Comparison of ENCODE assay signal across 8 cellular contexts in genomic region chr7:141072548-141073172, GRCh38. TPM values are rescaled to one million over a fixed set of nuclear protein-coding genes. Genes with fewer than 3 reads are reported as not detected.
DNase-seq lines count a peak whose midpoint lies in the region; ATAC-seq and TF ChIP-seq lines count a peak whose summit lies in the region.

No MANE protein-coding gene starts in this region.

- intact Hi-C loops in natural killer cell (cut with micrococcal nuclease) = no loop called here

- ATAC-seq in natural killer cell = peak in 1 of 3 donors; percentile 28
- no peak for ATAC-seq in HG02885 (IDR thresholded peaks at IDR 0.05; ENCODE audit: poor library complexity, unreplicated experiment)
- no peak for ATAC-seq in GM21381 (IDR thresholded peaks at IDR 0.05; ENCODE audit: unreplicated experiment)

- no peaks in the 10 kb centered on the region for H3K9me3 Mint-ChIP-seq in natural killer cell

- H3K4me3 ChIP-seq in fibroblast of pulmonary artery (replicated peaks; ENCODE audit: low read depth, low read length) = peak overlapping the region; percentile 34

- no peak overlapping the region for H3K27ac Mint-ChIP-seq in natural killer cell

- H3K4me1 Mint-ChIP-seq in natural killer cell = peaks cover 20 to 25% of the 10 kb centered on the region in 2 donors

- no peaks in the 10 kb centered on the region for H3K36me3 Mint-ChIP-seq in natural killer cell

- peaks cover 42 to 43% of the 10 kb centered on the region in 2 donors for H3K27me3 Mint-ChIP-seq in natural killer cell (ENCODE audit: low read depth in 2 of 2)

- DNase-seq in GM03348 (ENCODE audit: low spot score) = peak; percentile 78
- DNase-seq in NCI-H146 treated with DMSO at 0.1 percent for 48 hours (lab: John Stamatoyannopoulos, UW; ENCODE audit: unreplicated experiment) = peak; percentile 58
- DNase-seq in activated T-cell treated with anti-CD3 and anti-CD28 coated beads, Interleukin-2, amount 50 U/mL, for 48 hours = peak; percentile 44 to 61
- DNase-seq in fibroblast of pulmonary artery (ENCODE audit: low read depth) = peak; percentile 57
- DNase-seq in natural killer cell = no peak
- peak; percentile 57 for DNase-seq in ureter (ENCODE audit: low spot score)

- TF ChIP-seq CTCF in fibroblast of pulmonary artery (IDR thresholded peaks at IDR 0.05; ENCODE audit: low read length, missing control alignments) (no peak), natural killer cell (IDR thresholded peaks at IDR 0.05) (no peak)

- H3K4me3 Mint-ChIP-seq in natural killer cell = peak overlapping the region; percentile 82

RNA-seq across cellular contexts. Expression of gene TMEM178B, which starts 1.2 kb away (rescaled TPM):
- total RNA-seq in natural killer cell (not detected), ureter (7.9 TPM)

RNA-seq across cellular contexts. Expression of gene MRPS33, which starts 57.9 kb away (rescaled TPM):
- total RNA-seq in natural killer cell (10 to 100 TPM; 12.8 to 14.1 (median 13.7) TPM), ureter (63.8 TPM)
